In genomic region chr1:15834406-15835204, GRCh38 we compare ENCODE assay signal across 8 cellular contexts. TPM values are rescaled to one million over a fixed set of nuclear protein-coding genes. Genes with fewer than 3 reads are reported as not detected.
DNase-seq lines count a peak whose midpoint lies in the region; ATAC-seq, FAIRE-seq and TF ChIP-seq lines count a peak whose summit lies in the region.

No MANE protein-coding gene starts in this region.

- TF ChIP-seq CTCF in A549 (IDR thresholded peaks at IDR 0.05) (no peak), VCaP (conservative IDR thresholded peaks at IDR 0.05) (no peak)

- POLR2A ChIA-PET in A549 (lab: Yijun Ruan, JAX) = interaction anchor here (0.7 to 5.4 kb wide), 9 partner anchors 13 to 138 kb away, joined by 3 to 98 read pairs (median 4); partner anchors contain the start of gene SPEN

- peaks cover 20% of the 10 kb centered on the region for H3K4me1 ChIP-seq in A549
- H3K4me1 ChIP-seq in small intestine (ENCODE audit: control insufficient read depth in 2 of 2, insufficient read depth in 1 of 2, low read depth in 1 of 2, low read length in 1 of 2) = no peaks in the 10 kb centered on the region

- H3K4me3 ChIP-seq in A549 = peak overlapping the region; percentile 77
- H3K4me3 ChIP-seq in small intestine (ENCODE audit: low read depth in 1 of 2, low read length in 2 of 2) = peak overlapping the region; percentile 78 to 82

- CTCF ChIA-PET in A549 (lab: Yijun Ruan, JAX) = interaction anchor here (0.7 to 3.9 kb wide), 6 partner anchors 13 to 103 kb away, joined by 3 to 17 read pairs (median 5); partner anchors contain the start of gene SPEN

- TF ChIP-seq POLR2A in A549 (IDR thresholded peaks at IDR 0.05; ENCODE audit: low read length) = peak; percentile 63; the same call in 1 of the 2 replicates

- TF ChIP-seq RAD21 in A549 (conservative IDR thresholded peaks at IDR 0.05 in 1 of 2, IDR thresholded peaks at IDR 0.05 in 1 of 2) = no peak

- no peaks in the 10 kb centered on the region for H3K27me3 ChIP-seq in small intestine (ENCODE audit: control insufficient read depth in 2 of 2, insufficient read depth in 2 of 2, low read length in 2 of 2)

- no peak for TF ChIP-seq EP300 in A549 (IDR thresholded peaks at IDR 0.05)

- no peaks in the 10 kb centered on the region for H3K9me3 ChIP-seq in A549
- no peaks in the 10 kb centered on the region for H3K9me3 ChIP-seq in small intestine (ENCODE audit: control insufficient read depth, low read depth)

- no peaks in the 10 kb centered on the region for H3K36me3 ChIP-seq in small intestine (ENCODE audit: control insufficient read depth in 2 of 2, insufficient read depth in 2 of 2, low read length in 2 of 2)

- ATAC-seq in A549 = peak; percentile 77 to 80
- peak; percentile 33 for ATAC-seq in GM18870 (IDR thresholded peaks at IDR 0.05; ENCODE audit: unreplicated experiment)
- ATAC-seq in HG03103 (IDR thresholded peaks at IDR 0.05; ENCODE audit: low read depth, unreplicated experiment) = peak; percentile 37

- H3K27ac ChIP-seq in A549 = peak overlapping the region; percentile 98 to 100
- H3K27ac ChIP-seq in VCaP = peak overlapping the region; percentile 100
- H3K27ac ChIP-seq in small intestine (ENCODE audit: low read depth in 1 of 2, low read length in 1 of 2) = peak overlapping the region; percentile 99

- FAIRE-seq in A549 (lab: Jason Lieb, UNC) = no peak
- FAIRE-seq in small intestine (lab: Jason Lieb, UNC) = no peak

- DNase-seq in A549 (ENCODE audit: low read depth in 1 of 2, low spot score in 1 of 2) = peak; percentile 55 to 90
- peak; percentile 95 for DNase-seq in NCI-H2196 (lab: John Stamatoyannopoulos, UW; ENCODE audit: unreplicated experiment)
- DNase-seq in T47D (ENCODE audit: low read depth in 1 of 2, low spot score in 1 of 2) = peak; percentile 50 to 92
- DNase-seq in iPS-NIHi7 (ENCODE audit: extremely low spot score) = peak; percentile 80
- peak; percentile 96 for DNase-seq in small intestine

- in situ Hi-C loops in T47D (cut with HindIII; ENCODE audit: low pct_unique_long_range_greater_than_20kb, low sequenced_read_pairs) = no loop called here

- H3K4me2 ChIP-seq in A549 = peak overlapping the region; percentile 89

- under 1% methylated on average over 24 of the region's 77 CpGs for WGBS in A549 (ENCODE audit: missing lambda C conversion rate)
- 0 to 1% (median 0%) methylated on average over 57 to 77 of the region's 77 CpGs for WGBS in small intestine, 3 donors

TF ChIP-seq in A549, 52 proteins besides CTCF, POLR2A, EP300 and RAD21 (continues in another document):
- TF ChIP-seq MYC (IDR thresholded peaks at IDR 0.05; ENCODE audit: borderline replicate concordance, low read length) (no peak), ZC3H11A (IDR thresholded peaks at IDR 0.05) (no peak), JUNB (IDR thresholded peaks at IDR 0.05) (no peak), TP53 (CRISPR knock-in tag; IDR thresholded peaks at IDR 0.05) (no peak), HMGXB4 (CRISPR knock-in tag; IDR thresholded peaks at IDR 0.05; ENCODE audit: borderline replicate concordance) (no peak), BCL3 (IDR thresholded peaks at IDR 0.05) (no peak; the same call in 2 of the 3 replicates), KDM1A (IDR thresholded peaks at IDR 0.05; ENCODE audit: low read depth) (no peak), RCOR1 (IDR thresholded peaks at IDR 0.05; ENCODE audit: low read depth, low read length) (no peak), MAZ (IDR thresholded peaks at IDR 0.05; ENCODE audit: borderline replicate concordance, low read depth, low read length) (0 out of 2 replicates have a peak, but pooled peaks have one; percentile 38), REST (IDR thresholded peaks at IDR 0.05) (no peak), RARB (CRISPR knock-in tag; IDR thresholded peaks at IDR 0.05) (no peak), KDM5A (IDR thresholded peaks at IDR 0.05) (no peak), GATA3 (IDR thresholded peaks at IDR 0.05; ENCODE audit: borderline replicate concordance) (no peak; the same call in 1 of the 2 replicates), MAFK (IDR thresholded peaks at IDR 0.05; ENCODE audit: partially characterized antibody) (no peak), TFCP2L1 (CRISPR knock-in tag; IDR thresholded peaks at IDR 0.05) (no peak; the same call in 1 of the 2 replicates), E2F6 (IDR thresholded peaks at IDR 0.05; ENCODE audit: borderline replicate concordance, low read depth) (peak; percentile 79), ZNF302 (CRISPR knock-in tag; IDR thresholded peaks at IDR 0.05) (no peak), ZFP36 (IDR thresholded peaks at IDR 0.05; ENCODE audit: borderline replicate concordance, partially characterized antibody) (no peak), HDAC2 (IDR thresholded peaks at IDR 0.05) (no peak), EHF (CRISPR knock-in tag; IDR thresholded peaks at IDR 0.05) (no peak)

RNA-seq across cellular contexts. Expression of gene SPEN, which starts 12.9 kb away (rescaled TPM):
- polyA plus RNA-seq in A549 (2011; rRNA removed) (7.0 and 14.3 TPM in 2 replicates), A549 (2017; fragmentation: RNase III; extraction: RNeasy Plus Mini Kit Qiagen cat#74134 plus additional on column Dnase treatment) (12.2 to 21.2 TPM (median 15.5 TPM) in 3 replicates), small intestine (10 to 100 TPM; 12.2 to 19.0 (median 12.7) TPM)
- polyA plus RNA-seq in A549 (2012; cell fraction: cytosol; rRNA removed) = 7.2 and 10.8 TPM in 2 replicates
- 41.3 and 43.5 TPM in 2 replicates for polyA plus RNA-seq in A549 (2012; cell fraction: nucleus; rRNA removed)
- 32.0 and 34.5 TPM in 2 replicates for polyA minus RNA-seq in A549 (2011; rRNA and poly(A)+ RNA removed)

RNA-seq across cellular contexts. Expression of gene UQCRHL, which starts 27.2 kb away (rescaled TPM):
- polyA plus RNA-seq in A549 (2011; rRNA removed) (2.0 and 4.1 TPM in 2 replicates), A549 (2017; fragmentation: RNase III; extraction: RNeasy Plus Mini Kit Qiagen cat#74134 plus additional on column Dnase treatment) (0.64 to 1.2 TPM (median 0.68 TPM) in 3 replicates), small intestine (1 to 10 TPM; 2.7 to 4.7 (median 3.8) TPM)
- polyA plus RNA-seq in A549 (2012; cell fraction: cytosol; rRNA removed) = 1.6 and 2.1 TPM in 2 replicates
- 0.46 and 0.81 TPM in 2 replicates for polyA plus RNA-seq in A549 (2012; cell fraction: nucleus; rRNA removed)
- 0.37 and 0.54 TPM in 2 replicates for polyA minus RNA-seq in A549 (2011; rRNA and poly(A)+ RNA removed)

Comparison
In these comparisons a context has a peak if more than half of its experiments do, and no peak if none do; other contexts are left out.
1. Peak in every context shown above with its lines: DNase-seq, ATAC-seq, H3K4me3 ChIP-seq and H3K27ac ChIP-seq.